Comparison of ENCODE assay signal across 8 cellular contexts in the genomic region with DNA sequence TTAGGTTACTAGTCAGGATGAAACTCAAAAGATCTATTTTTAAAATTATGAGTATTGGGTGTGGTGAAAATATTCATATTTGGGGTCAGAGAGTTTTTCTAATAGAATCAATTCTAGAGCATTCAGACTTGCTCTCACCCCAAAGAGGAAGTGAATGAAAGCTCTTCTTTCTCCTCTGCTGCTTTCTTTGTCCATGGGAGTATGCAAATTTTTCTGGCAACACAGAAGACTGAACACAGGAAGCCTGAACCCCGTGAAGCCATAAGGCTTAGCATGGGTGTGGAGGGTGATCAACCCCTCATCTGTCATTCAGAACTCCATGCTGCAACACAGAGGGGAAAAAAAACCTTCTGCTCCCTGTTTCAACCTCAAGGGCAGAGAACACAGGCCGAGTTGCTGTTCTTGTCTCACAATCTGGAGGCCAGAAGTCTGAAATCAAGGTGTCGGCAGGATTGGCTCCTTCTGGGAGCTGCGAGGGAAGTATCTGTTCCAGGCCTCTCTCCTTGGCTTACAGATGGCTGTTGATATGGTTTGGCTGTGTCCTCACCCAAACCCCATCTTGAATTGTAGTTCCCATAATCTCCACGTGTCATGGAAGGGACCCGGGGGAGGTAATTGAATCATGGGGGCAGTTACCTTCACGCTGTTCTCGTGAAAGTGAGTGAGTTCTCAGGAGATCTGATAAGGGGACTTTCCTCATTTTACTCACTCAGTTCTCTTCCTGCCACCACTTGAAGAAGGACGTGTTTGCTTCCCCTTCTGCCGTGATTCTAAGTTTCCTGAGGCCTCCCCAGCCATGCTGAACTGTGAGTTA. TPM values are rescaled to one million over a fixed set of nuclear protein-coding genes. Genes with fewer than 3 reads are reported as not detected.
A peak's percentile ranks its signal among the peaks of the same experiment; 100 is the strongest.
DNase-seq lines count a peak whose midpoint lies in the region; ATAC-seq, FAIRE-seq and TF ChIP-seq lines count a peak whose summit lies in the region.

No MANE protein-coding gene starts in this region.

- peaks cover 7 to 15% (median 8%) of the 10 kb centered on the region in 3 donors for H3K36me3 Mint-ChIP-seq in CD8-positive, alpha-beta memory T cell
- no peaks in the 10 kb centered on the region for H3K36me3 Mint-ChIP-seq in WTC11

- H3K27me3 ChIP-seq in CD8-positive, alpha-beta memory T cell (ENCODE audit: insufficient read depth, low read length, poor library complexity, severe bottlenecking) = no peaks in the 10 kb centered on the region
- no peaks in the 10 kb centered on the region for H3K27me3 ChIP-seq in HL-60 (ENCODE audit: insufficient read depth, poor library complexity, severe bottlenecking)
- H3K27me3 ChIP-seq in effector memory CD4-positive, alpha-beta T cell (replicated peaks; ENCODE audit: control insufficient read depth, insufficient read depth, low read length, poor library complexity, severe bottlenecking) = no peaks in the 10 kb centered on the region

- no peak for TF ChIP-seq POLR2A in H54 (IDR thresholded peaks at IDR 0.05; ENCODE audit: low read depth, low read length)

- peak; percentile 70 for ATAC-seq in WTC11

- DNase-seq in CD8-positive, alpha-beta memory T cell = peak; percentile 24 to 76 (median 68)
- DNase-seq in GM20000 (ENCODE audit: low spot score) (peak; percentile 71), HL-60 (ENCODE audit: low read depth in 1 of 2, low spot score in 1 of 2) (peak; percentile 57 to 80), WTC11 (ENCODE audit: low spot score) (no peak), DMS114 treated with DMSO at 0.1 percent for 48 hours (lab: John Stamatoyannopoulos, UW; ENCODE audit: unreplicated experiment) (no peak), H54 (ENCODE audit: insufficient read length, low spot score) (no peak)
- DNase-seq in effector memory CD4-positive, alpha-beta T cell = peak; percentile 48 to 57 (median 56)
- DNase-seq in stimulated activated CD4-positive, alpha-beta T cell treated with anti-CD3 and anti-CD28 coated beads, Interleukin-1b, Interleukin-23, amount 100 ng/mL, for 1 hour (ENCODE audit: low read depth in 2 of 2) = peak; percentile 31 to 39

- no peaks in the 10 kb centered on the region for H3K36me3 ChIP-seq in CD8-positive, alpha-beta memory T cell (ENCODE audit: insufficient read depth, low read length)
- H3K36me3 ChIP-seq in effector memory CD4-positive, alpha-beta T cell (ENCODE audit: control insufficient read depth, insufficient read depth, low read length) = no peaks in the 10 kb centered on the region

- peaks cover 59 to 69% (median 66%) of the 10 kb centered on the region in 3 donors for H3K4me1 Mint-ChIP-seq in CD8-positive, alpha-beta memory T cell
- H3K4me1 Mint-ChIP-seq in WTC11 = peaks cover 17% of the 10 kb centered on the region

- H3K4me3 ChIP-seq in CD8-positive, alpha-beta memory T cell (ENCODE audit: low read length) = peak overlapping the region; percentile 58
- H3K4me3 ChIP-seq in HL-60 (replicated peaks; ENCODE audit: insufficient read depth, low read length) = peak overlapping the region; percentile 0; the same call in 1 of the 2 replicates
- peak overlapping the region; percentile 44 for H3K4me3 ChIP-seq in effector memory CD4-positive, alpha-beta T cell (ENCODE audit: insufficient read depth, low read depth, low read length, poor library complexity, severe bottlenecking)

- peak overlapping the region; percentile 80 to 94 (median 90) for H3K4me3 Mint-ChIP-seq in CD8-positive, alpha-beta memory T cell
- no peak overlapping the region for H3K4me3 Mint-ChIP-seq in WTC11

- H3K27ac ChIP-seq in CD8-positive, alpha-beta memory T cell (ENCODE audit: low read depth, low read length) = peak overlapping the region; percentile 75
- H3K27ac ChIP-seq in HL-60 (replicated peaks) = peak overlapping the region; percentile 99
- H3K27ac ChIP-seq in effector memory CD4-positive, alpha-beta T cell (ENCODE audit: insufficient read depth, low read length, poor library complexity, severe bottlenecking) = peak overlapping the region; percentile 95

- TF ChIP-seq CTCF in GM20000 (IDR thresholded peaks at IDR 0.05; ENCODE audit: extremely low read depth, missing control alignments) (no peak), HL-60 (IDR thresholded peaks at IDR 0.05; ENCODE audit: insufficient read depth, low read length) (no peak), WTC11 (IDR thresholded peaks at IDR 0.05) (no peak)

- H3K9me3 ChIP-seq in CD8-positive, alpha-beta memory T cell (ENCODE audit: low read length) = no peaks in the 10 kb centered on the region
- H3K9me3 ChIP-seq in effector memory CD4-positive, alpha-beta T cell (ENCODE audit: control insufficient read depth, low read length) = no peaks in the 10 kb centered on the region

- H3K27me3 Mint-ChIP-seq in CD8-positive, alpha-beta memory T cell = no peaks in the 10 kb centered on the region
- no peaks in the 10 kb centered on the region for H3K27me3 Mint-ChIP-seq in WTC11 (ENCODE audit: low read depth)

- H3K9me3 Mint-ChIP-seq in CD8-positive, alpha-beta memory T cell = peaks cover 0 to under 1% (median 0%) of the 10 kb centered on the region in 5 donors
- 0 out of 2 replicates have a peak, but pooled peaks cover 2% of the 10 kb centered on the region for H3K9me3 Mint-ChIP-seq in WTC11

- POLR2A ChIA-PET in CD8-positive, alpha-beta memory T cell (lab: Charles Lee) = interaction anchor here (0.6 to 3.1 kb wide), 4 partner anchors 32 to 98 kb away, joined by 3 to 22 read pairs (median 12); partner anchors contain the start of genes CD47 and IFT57
- POLR2A ChIA-PET in WTC11 (lab: Charles Lee) = no interaction called here

- peaks cover 73% of the 10 kb centered on the region for H3K4me1 ChIP-seq in CD8-positive, alpha-beta memory T cell (ENCODE audit: insufficient read depth, low read length)
- H3K4me1 ChIP-seq in effector memory CD4-positive, alpha-beta T cell (ENCODE audit: control insufficient read depth, insufficient read depth, low read length, poor library complexity, severe bottlenecking) = peaks cover 50% of the 10 kb centered on the region

- CTCF ChIA-PET in CD8-positive, alpha-beta memory T cell (lab: Charles Lee) = interaction anchor here (0.9 to 4.1 kb wide), 4 partner anchors 10 to 186 kb away, joined by 3 to 21 read pairs (median 4); partner anchors contain the start of gene IFT57
- CTCF ChIA-PET in WTC11 (lab: Charles Lee) = no interaction called here

- peak overlapping the region; percentile 95 to 99 (median 98) for H3K27ac Mint-ChIP-seq in CD8-positive, alpha-beta memory T cell
- no peak overlapping the region for H3K27ac Mint-ChIP-seq in WTC11

- no peak for FAIRE-seq in H54 (lab: Jason Lieb, UNC)

TF ChIP-seq in WTC11, 78 proteins besides CTCF, POLR2A, EP300 and RAD21 (continues in another document):
- no peak for TF ChIP-seq ZNF219 (CRISPR knock-in tag; IDR thresholded peaks at IDR 0.05; ENCODE audit: borderline replicate concordance)
- TF ChIP-seq ZNF396 (CRISPR knock-in tag; IDR thresholded peaks at IDR 0.05; ENCODE audit: borderline replicate concordance) = no peak
- TF ChIP-seq, protein P1, sequence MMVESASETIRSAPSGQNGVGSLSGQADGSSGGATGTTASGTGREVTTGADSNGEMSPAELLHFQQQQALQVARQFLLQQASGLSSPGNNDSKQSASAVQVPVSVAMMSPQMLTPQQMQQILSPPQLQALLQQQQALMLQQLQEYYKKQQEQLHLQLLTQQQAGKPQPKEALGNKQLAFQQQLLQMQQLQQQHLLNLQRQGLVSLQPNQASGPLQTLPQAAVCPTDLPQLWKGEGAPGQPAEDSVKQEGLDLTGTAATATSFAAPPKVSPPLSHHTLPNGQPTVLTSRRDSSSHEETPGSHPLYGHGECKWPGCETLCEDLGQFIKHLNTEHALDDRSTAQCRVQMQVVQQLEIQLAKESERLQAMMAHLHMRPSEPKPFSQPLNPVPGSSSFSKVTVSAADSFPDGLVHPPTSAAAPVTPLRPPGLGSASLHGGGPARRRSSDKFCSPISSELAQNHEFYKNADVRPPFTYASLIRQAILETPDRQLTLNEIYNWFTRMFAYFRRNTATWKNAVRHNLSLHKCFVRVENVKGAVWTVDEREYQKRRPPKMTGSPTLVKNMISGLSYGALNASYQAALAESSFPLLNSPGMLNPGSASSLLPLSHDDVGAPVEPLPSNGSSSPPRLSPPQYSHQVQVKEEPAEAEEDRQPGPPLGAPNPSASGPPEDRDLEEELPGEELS (CRISPR knock-in tag; IDR thresholded peaks at IDR 0.05) = no peak
- TF ChIP-seq, protein P2, sequence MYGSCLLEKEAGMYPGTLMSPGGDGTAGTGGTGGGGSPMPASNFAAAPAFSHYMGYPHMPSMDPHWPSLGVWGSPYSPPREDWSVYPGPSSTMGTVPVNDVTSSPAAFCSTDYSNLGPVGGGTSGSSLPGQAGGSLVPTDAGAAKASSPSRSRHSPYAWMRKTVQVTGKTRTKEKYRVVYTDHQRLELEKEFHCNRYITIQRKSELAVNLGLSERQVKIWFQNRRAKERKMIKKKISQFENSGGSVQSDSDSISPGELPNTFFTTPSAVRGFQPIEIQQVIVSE (CRISPR knock-in tag; IDR thresholded peaks at IDR 0.05; ENCODE audit: borderline replicate concordance) = no peak
- no peak for TF ChIP-seq ATF1 (CRISPR knock-in tag; IDR thresholded peaks at IDR 0.05)
- TF ChIP-seq ZNF317 (CRISPR knock-in tag; IDR thresholded peaks at IDR 0.05; ENCODE audit: borderline replicate concordance, low read depth) = no peak
- TF ChIP-seq TCF7 (CRISPR knock-in tag; IDR thresholded peaks at IDR 0.05; ENCODE audit: low read depth) = no peak
- no peak for TF ChIP-seq ELF4 (CRISPR knock-in tag; IDR thresholded peaks at IDR 0.05; ENCODE audit: low read depth)
- no peak for TF ChIP-seq RORB (CRISPR knock-in tag; IDR thresholded peaks at IDR 0.05)
- no peak for TF ChIP-seq CREB1 (CRISPR knock-in tag; IDR thresholded peaks at IDR 0.05)
- no peak for TF ChIP-seq SP1 (CRISPR knock-in tag; conservative IDR thresholded peaks at IDR 0.05)
- TF ChIP-seq, protein P3, sequence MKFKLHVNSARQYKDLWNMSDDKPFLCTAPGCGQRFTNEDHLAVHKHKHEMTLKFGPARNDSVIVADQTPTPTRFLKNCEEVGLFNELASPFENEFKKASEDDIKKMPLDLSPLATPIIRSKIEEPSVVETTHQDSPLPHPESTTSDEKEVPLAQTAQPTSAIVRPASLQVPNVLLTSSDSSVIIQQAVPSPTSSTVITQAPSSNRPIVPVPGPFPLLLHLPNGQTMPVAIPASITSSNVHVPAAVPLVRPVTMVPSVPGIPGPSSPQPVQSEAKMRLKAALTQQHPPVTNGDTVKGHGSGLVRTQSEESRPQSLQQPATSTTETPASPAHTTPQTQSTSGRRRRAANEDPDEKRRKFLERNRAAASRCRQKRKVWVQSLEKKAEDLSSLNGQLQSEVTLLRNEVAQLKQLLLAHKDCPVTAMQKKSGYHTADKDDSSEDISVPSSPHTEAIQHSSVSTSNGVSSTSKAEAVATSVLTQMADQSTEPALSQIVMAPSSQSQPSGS (CRISPR knock-in tag; IDR thresholded peaks at IDR 0.05; ENCODE audit: borderline replicate concordance, low read depth) = no peak

RNA-seq across cellular contexts. Expression of gene CD47, which starts 33.7 kb away (rescaled TPM):
- total RNA-seq in CD8-positive, alpha-beta memory T cell = 100 to 1,000 TPM; 126 to 131 TPM
- 232 TPM for polyA plus RNA-seq in CD8-positive, alpha-beta memory T cell
- total RNA-seq in WTC11 (2021) = 16.3 to 22.7 TPM (median 22.6 TPM) in 3 replicates

Comparison
In these comparisons a context has a peak if more than half of its experiments do, and no peak if none do; other contexts are left out.
1. DNase-seq: peak in CD8-positive, alpha-beta memory T cell (5 of 5), GM20000 (single experiment), HL-60 (2 of 2), effector memory CD4-positive, alpha-beta T cell (3 of 3) and stimulated activated CD4-positive, alpha-beta T cell treated with anti-CD3 and anti-CD28 coated beads, Interleukin-1b, Interleukin-23, amount 100 ng/mL, for 1 hour (2 of 2); none in WTC11 (single experiment), DMS114 treated with DMSO at 0.1 percent for 48 hours (single experiment) and H54 (single experiment).
2. H3K4me3 ChIP-seq: peak in every context shown above with its lines; median percentile 58 in CD8-positive, alpha-beta memory T cell; 44 in effector memory CD4-positive, alpha-beta T cell; 0 in HL-60.
3. Peak in every context shown above with its lines, with median percentiles within 50 percentile points of each other: H3K27ac ChIP-seq.